In genomic region chr10:75207868-75208167, GRCh38 we compare ENCODE assay signal across 18 cellular contexts. TPM values are rescaled to one million over a fixed set of nuclear protein-coding genes. Genes with fewer than 3 reads are reported as not detected.
A peak's percentile ranks its signal among the peaks of the same experiment; 100 is the strongest.
DNase-seq lines count a peak whose midpoint lies in the region; ATAC-seq, FAIRE-seq and TF ChIP-seq lines count a peak whose summit lies in the region.
"Had no signal": no experiment of that assay in that cellular context is flagged by ENCODE, and none has a peak within 500 bp of the region (broad histone marks: within the 10 kb centered on the region; RNA-seq: fewer than 3 reads in every experiment).

No MANE protein-coding gene starts in this region.

- H3K27me3 Mint-ChIP-seq in activated CD4-positive, alpha-beta T cell treated with anti-CD3 and anti-CD28 coated beads for 36 hours, result no peaks in the 10 kb centered on the region

- H3K27ac ChIP-seq in RWPE1 (peak overlapping the region; percentile 99), gastroesophageal sphincter (peak overlapping the region; percentile 9 to 100 (median 99)), rectal smooth muscle tissue (ENCODE audit: low read depth, low read length) (peak overlapping the region; percentile 80)
- H3K27ac ChIP-seq: brain microvascular endothelial cell, KMS-11 had no signal

- POLR2A ChIA-PET in activated CD4-positive, alpha-beta T cell treated with anti-CD3 and anti-CD28 coated beads for 36 hours (lab: Charles Lee), result no interaction called here
- POLR2A ChIA-PET in RWPE1 (lab: Yijun Ruan, JAX; ENCODE audit: low non-redundant PET), result interaction anchor here (1.0 kb wide), 1 partner anchor 25 kb away, joined by 3 read pairs; no protein-coding TSS in a partner anchor

- TF ChIP-seq EP300 in gastroesophageal sphincter (IDR thresholded peaks at IDR 0.05), result no peak

- no peak for TF ChIP-seq POLR2A in gastroesophageal sphincter (IDR thresholded peaks at IDR 0.05)
- TF ChIP-seq POLR2A in H54 (IDR thresholded peaks at IDR 0.05; ENCODE audit: low read depth, low read length), result no peak

- FAIRE-seq in frontal cortex (lab: Jason Lieb, UNC) (no peak), H54 (lab: Jason Lieb, UNC) (no peak)
- FAIRE-seq: GM18507 had no signal

- H3K4me3 ChIP-seq in gastroesophageal sphincter (no peak overlapping the region), rectal smooth muscle tissue (ENCODE audit: low read length) (no peak overlapping the region)

- H3K36me3 ChIP-seq in gastroesophageal sphincter (peaks cover 0 to 8% of the 10 kb centered on the region in 2 donors), rectal smooth muscle tissue (ENCODE audit: control insufficient read depth, insufficient read depth, low read length) (peaks cover 2% of the 10 kb centered on the region)

- H3K9me3 ChIP-seq in gastroesophageal sphincter, result no peaks in the 10 kb centered on the region

- DNase-seq in activated CD4-positive, alpha-beta T cell treated with anti-CD3 and anti-CD28 coated beads for 36 hours, result no peak
- DNase-seq in activated CD4-positive, alpha-beta T cell treated with anti-CD3 and anti-CD28 coated beads for 1 hour, result no peak
- no peak for DNase-seq in RWPE1 (ENCODE audit: low spot score)
- DNase-seq in frontal cortex (ENCODE audit: low spot score in 2 of 2), result no peak
- no peak for DNase-seq in H54 (ENCODE audit: insufficient read length, low spot score)
- DNase-seq: 8988T; activated CD8-positive, alpha-beta memory T cell treated with anti-CD3 and anti-CD28 coated beads, Interleukin-2, amount 50 U/mL, for 4 hours; activated naive CD4-positive, alpha-beta T cell treated with anti-CD3 and anti-CD28 coated beads, Interleukin-2, amount 10 ng/mL, durations not matched to agents 7 days and 5 days; DMS79; NCI-H1105; stimulated activated naive CD4-positive, alpha-beta T cell treated with Interleukin-2 at 50 U/mL for 16 hours had no signal

- no peak for ATAC-seq in activated CD4-positive, alpha-beta T cell treated with anti-CD3 and anti-CD28 coated beads for 36 hours
- ATAC-seq in gastroesophageal sphincter (no peak), HG03432 (IDR thresholded peaks at IDR 0.05; ENCODE audit: unreplicated experiment) (no peak)
- ATAC-seq: WTC11 had no signal

- H3K36me3 Mint-ChIP-seq in activated CD4-positive, alpha-beta T cell treated with anti-CD3 and anti-CD28 coated beads for 36 hours (ENCODE audit: low read depth), result peaks cover 23% of the 10 kb centered on the region

- H3K9ac ChIP-seq in rectal smooth muscle tissue (ENCODE audit: low read length), result no peak overlapping the region
- H3K9ac ChIP-seq: KMS-11 had no signal

- no peaks in the 10 kb centered on the region for H3K9me3 Mint-ChIP-seq in activated CD4-positive, alpha-beta T cell treated with anti-CD3 and anti-CD28 coated beads for 36 hours (ENCODE audit: low read depth)
- H3K9me3 Mint-ChIP-seq: activated naive CD4-positive, alpha-beta T cell treated with anti-CD3 and anti-CD28 coated beads, Interleukin-2, amount 10 ng/mL, durations not matched to agents 7 days and 5 days; WTC11 had no signal

- no CpG with 5 or more reads among the region's 1 CpG for WGBS in gastroesophageal sphincter (ENCODE audit: low coverage in 1 of 2), 2 donors

- no peak overlapping the region for H3K4me3 Mint-ChIP-seq in activated CD4-positive, alpha-beta T cell treated with anti-CD3 and anti-CD28 coated beads for 36 hours
- H3K4me3 Mint-ChIP-seq: activated naive CD4-positive, alpha-beta T cell treated with anti-CD3 and anti-CD28 coated beads, Interleukin-2, amount 10 ng/mL, durations not matched to agents 7 days and 5 days; WTC11 had no signal

- H3K4me1 ChIP-seq in gastroesophageal sphincter, result peaks cover 3 to 49% (median 17%) of the 10 kb centered on the region in 3 donors
- H3K4me1 ChIP-seq in rectal smooth muscle tissue (ENCODE audit: control insufficient read depth, insufficient read depth, low read length), result peaks cover 31% of the 10 kb centered on the region

- intact Hi-C loops in activated CD4-positive, alpha-beta T cell treated with anti-CD3 and anti-CD28 coated beads for 36 hours (cut with DNase I, micrococcal nuclease), result no loop called here

- TF ChIP-seq CTCF in RWPE1 (conservative IDR thresholded peaks at IDR 0.05; ENCODE audit: low read depth), result no peak
- TF ChIP-seq CTCF in gastroesophageal sphincter (IDR thresholded peaks at IDR 0.05), result no peak

- H3K27ac Mint-ChIP-seq in activated CD4-positive, alpha-beta T cell treated with anti-CD3 and anti-CD28 coated beads for 36 hours, result peak overlapping the region; percentile 2

- CTCF ChIA-PET in activated CD4-positive, alpha-beta T cell treated with anti-CD3 and anti-CD28 coated beads for 36 hours (lab: Charles Lee), result interaction anchor here (0.6 to 8.9 kb wide), 3 partner anchors 14 to 183 kb away, joined by 3 to 129 read pairs (median 7); partner anchors contain the start of gene COMTD1
- CTCF ChIA-PET in RWPE1 (lab: Yijun Ruan, JAX), result interaction anchor here (0.8 to 1.7 kb wide), 4 partner anchors 20 to 457 kb away, joined by 3 to 7 read pairs (median 4); partner anchors contain the start of gene COMTD1

- H3K27me3 ChIP-seq in gastroesophageal sphincter (no peaks in the 10 kb centered on the region), rectal smooth muscle tissue (ENCODE audit: control insufficient read depth, insufficient read depth, low read length) (no peaks in the 10 kb centered on the region)
- H3K27me3 ChIP-seq: brain microvascular endothelial cell had no signal

- H3K4me1 Mint-ChIP-seq in activated CD4-positive, alpha-beta T cell treated with anti-CD3 and anti-CD28 coated beads for 36 hours, result peaks cover 28% of the 10 kb centered on the region

RNA-seq across cellular contexts. Expression of gene VDAC2, which starts 2.8 kb away (rescaled TPM):
- total RNA-seq in activated CD4-positive, alpha-beta T cell treated with anti-CD3 and anti-CD28 coated beads for 36 hours, result 100 to 1,000 TPM; 122 to 233 TPM
- 100 to 1,000 TPM; 199 to 283 (median 249) TPM for total RNA-seq in gastroesophageal sphincter
- total RNA-seq in frontal cortex, result 138 TPM

RNA-seq across cellular contexts. Expression of gene COMTD1, which starts 27.9 kb away (rescaled TPM):
- 10 to 100 TPM; 28.1 to 41.0 TPM for total RNA-seq in activated CD4-positive, alpha-beta T cell treated with anti-CD3 and anti-CD28 coated beads for 36 hours
- total RNA-seq in gastroesophageal sphincter (10 to 100 TPM; 15.3 to 25.8 (median 21.6) TPM), frontal cortex (20.0 TPM)
